1 cellular context compared by ENCODE assay signal in genomic region chr6:130708338-130708737, GRCh38.
TF ChIP-seq lines count a peak whose summit lies in the region.

No MANE protein-coding gene starts in this region.

TF ChIP-seq in H1, 55 proteins besides CTCF, POLR2A, EP300 and RAD21:
- no peak for TF ChIP-seq CBX5 (IDR thresholded peaks at IDR 0.05; ENCODE audit: low read depth, low read length)
- TF ChIP-seq SIRT6 (IDR thresholded peaks at IDR 0.05; ENCODE audit: low read length): no peak
- no peak for TF ChIP-seq TCF12 (IDR thresholded peaks at IDR 0.05; ENCODE audit: low read depth, low read length)
- TF ChIP-seq, protein P1, sequence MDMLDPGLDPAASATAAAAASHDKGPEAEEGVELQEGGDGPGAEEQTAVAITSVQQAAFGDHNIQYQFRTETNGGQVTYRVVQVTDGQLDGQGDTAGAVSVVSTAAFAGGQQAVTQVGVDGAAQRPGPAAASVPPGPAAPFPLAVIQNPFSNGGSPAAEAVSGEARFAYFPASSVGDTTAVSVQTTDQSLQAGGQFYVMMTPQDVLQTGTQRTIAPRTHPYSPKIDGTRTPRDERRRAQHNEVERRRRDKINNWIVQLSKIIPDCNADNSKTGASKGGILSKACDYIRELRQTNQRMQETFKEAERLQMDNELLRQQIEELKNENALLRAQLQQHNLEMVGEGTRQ (IDR thresholded peaks at IDR 0.05; ENCODE audit: low read length): no peak
- TF ChIP-seq KDM1A (IDR thresholded peaks at IDR 0.05; ENCODE audit: borderline replicate concordance, low read length): no peak
- no peak for TF ChIP-seq CREB1 (IDR thresholded peaks at IDR 0.05)
- no peak for TF ChIP-seq JUND (IDR thresholded peaks at IDR 0.05; ENCODE audit: low read length)
- no peak for TF ChIP-seq NANOG (IDR thresholded peaks at IDR 0.05; ENCODE audit: insufficient read depth, low read depth, low read length, poor library complexity, severe bottlenecking)
- TF ChIP-seq KDM5A (IDR thresholded peaks at IDR 0.05; ENCODE audit: low read length): no peak
- no peak for TF ChIP-seq ZNF274 (IDR thresholded peaks at IDR 0.05; ENCODE audit: borderline replicate concordance, extremely low read depth, low read length)
- TF ChIP-seq SP4 (IDR thresholded peaks at IDR 0.05; ENCODE audit: low read length): no peak
- TF ChIP-seq POU5F1 (IDR thresholded peaks at IDR 0.05; ENCODE audit: low read depth, low read length): no peak
- no peak for TF ChIP-seq SIX5 (IDR thresholded peaks at IDR 0.05; ENCODE audit: low read depth, low read length)
- TF ChIP-seq TEAD4 (IDR thresholded peaks at IDR 0.05; ENCODE audit: low read depth, low read length): no peak
- no peak for TF ChIP-seq ATF2 (IDR thresholded peaks at IDR 0.05; ENCODE audit: low read length)
- TF ChIP-seq GABPA (IDR thresholded peaks at IDR 0.05; ENCODE audit: borderline replicate concordance, insufficient read depth, low read length): no peak
